ENCODE assay signal across 8 cellular contexts in genomic region chr1:40532062-40532389, GRCh38. TPM values are rescaled to one million over a fixed set of nuclear protein-coding genes. Genes with fewer than 3 reads are reported as not detected.
DNase-seq lines count a peak whose midpoint lies in the region; ATAC-seq and TF ChIP-seq lines count a peak whose summit lies in the region.

No MANE protein-coding gene starts in this region.

- no peaks in the 10 kb centered on the region for H3F3A ChIP-seq in smooth muscle cell (ENCODE audit: low read depth)

- DNase-seq in DMS53 treated with DMSO at 0.1 percent for 48 hours (lab: John Stamatoyannopoulos, UW; ENCODE audit: unreplicated experiment) (peak; percentile 48), DMS53 (lab: John Stamatoyannopoulos, UW) (no peak), T-helper 17 cell (no peak), right cardiac atrium (no peak), smooth muscle cell (lab: John Stamatoyannopoulos, UW; ENCODE audit: unreplicated experiment) (no peak), ACHN (no peak)
- DNase-seq in NK-92 treated with Interleukin-12 subunit alpha and Interleukin-12 subunit beta, amount 100 ng/mL, for 24 hours (lab: John Stamatoyannopoulos, UW): no peak

- H3K4me3 ChIP-seq in right cardiac atrium (ENCODE audit: low read length) (peak overlapping the region; percentile 77), smooth muscle cell (peak overlapping the region; percentile 60)

- intact Hi-C loops in right cardiac atrium (cut with DNase I): no loop called here

- H3K9me3 ChIP-seq in T-helper 17 cell (ENCODE audit: control insufficient read depth, low read length, poor library complexity, severe bottlenecking): no peaks in the 10 kb centered on the region
- no peaks in the 10 kb centered on the region for H3K9me3 ChIP-seq in right cardiac atrium (ENCODE audit: control insufficient read depth, low read length)
- H3K9me3 ChIP-seq in smooth muscle cell (replicated peaks; ENCODE audit: low read depth): no peaks in the 10 kb centered on the region

- H4K20me1 ChIP-seq in smooth muscle cell (ENCODE audit: low read depth): no peaks in the 10 kb centered on the region

- H2AFZ ChIP-seq in smooth muscle cell (ENCODE audit: low read depth): peak overlapping the region; percentile 97

- in situ Hi-C loops in ACHN (cut with HindIII; ENCODE audit: low pct_ligation_motif_present, low pct_unique_long_range_greater_than_20kb, low sequenced_read_pairs): no loop called here

- no peaks in the 10 kb centered on the region for H3K36me3 ChIP-seq in smooth muscle cell (ENCODE audit: low read depth)

- H3K79me2 ChIP-seq in smooth muscle cell (ENCODE audit: low read depth): no peaks in the 10 kb centered on the region

- TF ChIP-seq CTCF in smooth muscle cell (IDR thresholded peaks at IDR 0.05; ENCODE audit: borderline replicate concordance, insufficient read depth, poor library complexity, severe bottlenecking): no peak

- peaks cover 2% of the 10 kb centered on the region for H3K36me3 Mint-ChIP-seq in T-helper 17 cell (ENCODE audit: low read depth)

- H3K4me1 Mint-ChIP-seq in T-helper 17 cell: peaks cover 20% of the 10 kb centered on the region

- H3K27ac Mint-ChIP-seq in T-helper 17 cell: peak overlapping the region; percentile 95

- peak overlapping the region; percentile 63 for H3K9ac ChIP-seq in smooth muscle cell (ENCODE audit: low read depth)

- 2% methylated on average over 3 of the region's 3 CpGs for WGBS in right cardiac atrium
- WGBS in smooth muscle cell (ENCODE audit: low lambda C conversion rate): 13% methylated on average over 3 of the region's 3 CpGs

- peak overlapping the region; percentile 85 for H3K4me2 ChIP-seq in smooth muscle cell

- H3K4me3 Mint-ChIP-seq in T-helper 17 cell: peak overlapping the region; percentile 97

- no peak for ATAC-seq in T-helper 17 cell
- no peak for ATAC-seq in right cardiac atrium
- no peak for ATAC-seq in HG03469 (IDR thresholded peaks at IDR 0.05; ENCODE audit: unreplicated experiment)

- H3K4me1 ChIP-seq in right cardiac atrium (ENCODE audit: control insufficient read depth, insufficient read depth, low read length) (no peaks in the 10 kb centered on the region), smooth muscle cell (ENCODE audit: low read depth) (peaks cover 9% of the 10 kb centered on the region)

- no peaks in the 10 kb centered on the region for H3K27me3 ChIP-seq in right cardiac atrium (ENCODE audit: control insufficient read depth, insufficient read depth)
- no peaks in the 10 kb centered on the region for H3K27me3 ChIP-seq in smooth muscle cell (ENCODE audit: low read depth)

- peak overlapping the region; percentile 90 for H3K27ac ChIP-seq in right cardiac atrium (ENCODE audit: low read length)
- peak overlapping the region; percentile 81 for H3K27ac ChIP-seq in smooth muscle cell (ENCODE audit: low read depth)

- H3K27me3 Mint-ChIP-seq in T-helper 17 cell: no peaks in the 10 kb centered on the region

RNA-seq across cellular contexts. Expression of gene ZNF684, which starts 0.6 kb away (rescaled TPM):
- total RNA-seq in T-helper 17 cell: 1 to 10 TPM; 3.3 to 4.7 TPM
- 1 to 10 TPM; 6.7 to 8.8 (median 7.7) TPM for total RNA-seq in right cardiac atrium
- polyA plus RNA-seq in right cardiac atrium: 6.0 TPM
- 6.8 and 8.0 TPM in 2 replicates for total RNA-seq in smooth muscle cell
- 2.7 and 5.5 TPM in 2 replicates for polyA plus RNA-seq in smooth muscle cell

RNA-seq across cellular contexts. Expression of gene EXO5, which starts 23.5 kb away (rescaled TPM):
- 1 to 10 TPM; 4.4 to 7.4 TPM for total RNA-seq in T-helper 17 cell
- 1 to 10 TPM; 3.6 to 6.3 (median 4.8) TPM for total RNA-seq in right cardiac atrium
- polyA plus RNA-seq in right cardiac atrium: 3.4 TPM
- total RNA-seq in smooth muscle cell: 9.4 and 10.4 TPM in 2 replicates
- polyA plus RNA-seq in smooth muscle cell: 7.1 and 9.1 TPM in 2 replicates

RNA-seq across cellular contexts. Expression of gene ZFP69, which starts 54.9 kb away (rescaled TPM):
- total RNA-seq in T-helper 17 cell (1 to 10 TPM; 3.1 to 3.4 TPM), right cardiac atrium (1 to 10 TPM; 1.7 to 2.8 (median 2.4) TPM), smooth muscle cell (2.1 and 2.6 TPM in 2 replicates)
- polyA plus RNA-seq in right cardiac atrium (1.8 TPM), smooth muscle cell (0.97 and 4.3 TPM in 2 replicates)
